8 cellular contexts compared by ENCODE assay signal in genomic region chr15:70111203-70112017, GRCh38. TPM values are rescaled to one million over a fixed set of nuclear protein-coding genes. Genes with fewer than 3 reads are reported as not detected.
A peak's percentile ranks its signal among the peaks of the same experiment; 100 is the strongest.
DNase-seq lines count a peak whose midpoint lies in the region; ATAC-seq and TF ChIP-seq lines count a peak whose summit lies in the region.

No MANE protein-coding gene starts in this region.

- H3K27me3 ChIP-seq in body of pancreas: no peaks in the 10 kb centered on the region
- peaks cover 22% of the 10 kb centered on the region for H3K27me3 ChIP-seq in iPS-20b (ENCODE audit: insufficient read depth, low read length)
- no peaks in the 10 kb centered on the region for H3K27me3 ChIP-seq in smooth muscle cell (ENCODE audit: low read depth)

- H3K27ac ChIP-seq in body of pancreas: peak overlapping the region; percentile 33 to 90 (median 76)
- no peak overlapping the region for H3K27ac ChIP-seq in iPS-20b (ENCODE audit: low read length)
- peak overlapping the region; percentile 74 for H3K27ac ChIP-seq in smooth muscle cell (ENCODE audit: low read depth)

- no peak overlapping the region for H2AFZ ChIP-seq in smooth muscle cell (ENCODE audit: low read depth)

- no peaks in the 10 kb centered on the region for H3K4me1 Mint-ChIP-seq in activated T-cell treated with anti-CD3 and anti-CD28 coated beads, Interleukin-2, amount 50 U/mL, for 24 hours (ENCODE audit: low read depth)

- no peaks in the 10 kb centered on the region for H3K79me2 ChIP-seq in smooth muscle cell (ENCODE audit: low read depth)

- H4K20me1 ChIP-seq in smooth muscle cell (ENCODE audit: low read depth): no peaks in the 10 kb centered on the region

- no peaks in the 10 kb centered on the region for H3K36me3 Mint-ChIP-seq in activated T-cell treated with anti-CD3 and anti-CD28 coated beads, Interleukin-2, amount 50 U/mL, for 24 hours (ENCODE audit: low read depth)

- H3K9me3 ChIP-seq in body of pancreas (no peaks in the 10 kb centered on the region), iPS-20b (ENCODE audit: insufficient read depth, low read depth, low read length) (no peaks in the 10 kb centered on the region), smooth muscle cell (replicated peaks; ENCODE audit: low read depth) (no peaks in the 10 kb centered on the region)

- H3K9ac ChIP-seq in iPS-20b (ENCODE audit: low read depth, low read length) (no peak overlapping the region), smooth muscle cell (ENCODE audit: low read depth) (no peak overlapping the region)

- TF ChIP-seq POLR2A in body of pancreas (IDR thresholded peaks at IDR 0.05): peak in 1 of 3 donors; percentile 20

- H3K4me3 ChIP-seq in body of pancreas: no peak overlapping the region
- peak overlapping the region; percentile 46; the same call in 1 of the 2 replicates for H3K4me3 ChIP-seq in iPS-20b (ENCODE audit: low read length)
- H3K4me3 ChIP-seq in smooth muscle cell: peak overlapping the region; percentile 27

- peaks cover 16% of the 10 kb centered on the region for H3K27me3 Mint-ChIP-seq in activated T-cell treated with anti-CD3 and anti-CD28 coated beads, Interleukin-2, amount 50 U/mL, for 24 hours

- peak overlapping the region; percentile 73 for H3K4me2 ChIP-seq in smooth muscle cell

- H3K9me3 Mint-ChIP-seq in activated T-cell treated with anti-CD3 and anti-CD28 coated beads, Interleukin-2, amount 50 U/mL, for 24 hours: no peaks in the 10 kb centered on the region

- H3K4me3 Mint-ChIP-seq in activated T-cell treated with anti-CD3 and anti-CD28 coated beads, Interleukin-2, amount 50 U/mL, for 24 hours: no peak overlapping the region

- ATAC-seq in body of pancreas (peak; percentile 91), GM21528 (IDR thresholded peaks at IDR 0.05; ENCODE audit: low FRiP score, unreplicated experiment) (no peak), HG03342 (IDR thresholded peaks at IDR 0.05; ENCODE audit: unreplicated experiment) (no peak)

- intact Hi-C loops in body of pancreas (cut with DNase I): no loop called here

- H3K36me3 ChIP-seq in body of pancreas (replicated peaks in 1 of 2; ENCODE audit: insufficient read depth in 1 of 2, low read depth in 2 of 2): no peaks in the 10 kb centered on the region
- H3K36me3 ChIP-seq in iPS-20b (ENCODE audit: insufficient read depth, low read depth, low read length): no peaks in the 10 kb centered on the region
- no peaks in the 10 kb centered on the region for H3K36me3 ChIP-seq in smooth muscle cell (ENCODE audit: low read depth)

- no peak overlapping the region for H3K27ac Mint-ChIP-seq in activated T-cell treated with anti-CD3 and anti-CD28 coated beads, Interleukin-2, amount 50 U/mL, for 24 hours

- 2 to 6% methylated on average over 7 of the region's 7 CpGs for WGBS in body of pancreas, 2 donors
- WGBS in smooth muscle cell (ENCODE audit: low lambda C conversion rate): 2% methylated on average over 7 of the region's 7 CpGs

- DNase-seq in GM04504 (ENCODE audit: low read depth) (peak; percentile 41), NCI-H2196 treated with DMSO at 0.1 percent for 48 hours (lab: John Stamatoyannopoulos, UW; ENCODE audit: unreplicated experiment) (peak; percentile 51), body of pancreas (peak; percentile 72 to 86 (median 76)), smooth muscle cell (lab: John Stamatoyannopoulos, UW; ENCODE audit: unreplicated experiment) (no peak)
- DNase-seq in activated T-cell treated with anti-CD3 and anti-CD28 coated beads, Interleukin-2, amount 50 U/mL, for 24 hours: no peak

- TF ChIP-seq CTCF in body of pancreas (IDR thresholded peaks at IDR 0.05) (no peak), smooth muscle cell (IDR thresholded peaks at IDR 0.05; ENCODE audit: borderline replicate concordance, insufficient read depth, poor library complexity, severe bottlenecking) (no peak)

- no peaks in the 10 kb centered on the region for H3F3A ChIP-seq in smooth muscle cell (ENCODE audit: low read depth)

- peaks cover 21% of the 10 kb centered on the region for H3K4me1 ChIP-seq in body of pancreas
- H3K4me1 ChIP-seq in iPS-20b (ENCODE audit: insufficient read depth, low read length): peaks cover 5% of the 10 kb centered on the region
- peaks cover 27% of the 10 kb centered on the region for H3K4me1 ChIP-seq in smooth muscle cell (ENCODE audit: low read depth)

RNA-seq across cellular contexts. Expression of gene TLE3, which starts 13.7 kb away (rescaled TPM):
- 10 to 100 TPM; 16.6 to 33.9 TPM for total RNA-seq in body of pancreas
- total RNA-seq in smooth muscle cell: 46.9 and 53.2 TPM in 2 replicates
- 39.7 and 50.9 TPM in 2 replicates for polyA plus RNA-seq in smooth muscle cell

Comparison
In these comparisons a context has a peak if more than half of its experiments do, and no peak if none do; other contexts are left out.
1. DNase-seq: peak in GM04504 (single experiment), NCI-H2196 treated with DMSO at 0.1 percent for 48 hours (single experiment) and body of pancreas (4 of 4); none in smooth muscle cell (single experiment) and activated T-cell treated with anti-CD3 and anti-CD28 coated beads, Interleukin-2, amount 50 U/mL, for 24 hours (single experiment).
2. H3K4me3 ChIP-seq: peak in iPS-20b (single experiment) and smooth muscle cell (single experiment); none in body of pancreas (0 of 2).